35 cellular contexts compared by ENCODE assay signal in the genomic region with DNA sequence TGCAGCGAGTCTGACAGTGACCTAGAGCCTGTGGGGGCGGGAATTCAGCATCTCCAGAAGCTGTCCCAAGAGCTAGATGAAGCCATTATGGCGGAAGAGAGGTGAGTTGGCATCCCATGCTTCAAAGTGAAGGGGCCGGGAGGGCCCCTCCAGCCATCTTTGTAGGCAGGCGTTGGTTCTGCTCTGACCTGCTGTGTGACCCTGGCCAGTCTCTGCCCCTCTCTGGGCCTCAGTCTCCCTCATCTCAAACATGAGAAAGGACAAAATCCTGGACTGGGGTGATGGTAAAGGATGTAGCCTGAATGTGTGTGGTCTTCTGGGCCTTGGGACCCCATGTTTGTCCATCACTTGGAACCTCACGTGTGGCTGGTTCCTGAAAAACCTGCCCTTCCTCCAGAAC. TPM values are rescaled to one million over a fixed set of nuclear protein-coding genes. Genes with fewer than 3 reads are reported as not detected.
"Had no signal": no experiment of that assay in that cellular context is flagged by ENCODE, and none has a peak within 500 bp of the region (broad histone marks: within the 10 kb centered on the region; RNA-seq: fewer than 3 reads in every experiment).

No MANE protein-coding gene starts in this region.

- H3K27ac ChIP-seq: dorsolateral prefrontal cortex, epithelial cell of prostate, gastrocnemius medialis, heart left ventricle, hepatocyte, ovary, psoas muscle, skin epidermis, suprapubic skin, transverse colon, upper lobe of right lung, uterus had no signal

- H3K27me3 Mint-ChIP-seq: naive B cell had no signal

- H3K27me3 ChIP-seq: heart left ventricle, ovary, suprapubic skin, transverse colon, upper lobe of right lung, uterus had no signal

- DNase-seq: dorsolateral prefrontal cortex; effector CD4-positive, alpha-beta T cell; foreskin fibroblast; gastrocnemius medialis; kidney; mesenchymal stem cell; mucosa of descending colon; naive B cell; posterior cingulate gyrus; psoas muscle; right cardiac atrium; stimulated activated CD4-positive, alpha-beta T cell treated with anti-CD3 and anti-CD28 coated beads, Interleukin-15, amount 100 ng/mL, for 24 hours; stimulated activated CD4-positive, alpha-beta T cell treated with anti-CD3 and anti-CD28 coated beads, Interleukin-4, amount 100 ng/mL, for 1 hour; stimulated activated CD8-positive, alpha-beta memory T cell treated with anti-CD3 and anti-CD28 coated beads, Interleukin-4, amount 100 ng/mL, for 48 hours; stimulated activated naive CD4-positive, alpha-beta T cell; stimulated activated naive CD8-positive, alpha-beta T cell treated with anti-CD3 and anti-CD28 coated beads, Interleukin-15, amount 100 ng/mL, for 72 hours; transverse colon; upper lobe of right lung; uterus had no signal

- H3K4me2 ChIP-seq: hepatocyte had no signal

- H3K79me2 ChIP-seq: hepatocyte had no signal

- H3K4me3 ChIP-seq: dorsolateral prefrontal cortex, gastrocnemius medialis, heart left ventricle, hepatocyte, lung, mucosa of descending colon, ovary, psoas muscle, skin epidermis, suprapubic skin, transverse colon, upper lobe of right lung, uterus had no signal

- H3K27ac Mint-ChIP-seq: mesothelial cell of epicardium; naive B cell; natural killer cell treated with Interleukin-12 subunit alpha and Interleukin-12 subunit beta and Interleukin-15 and Interleukin-18, amount 100 ng/mL, for 72 hours had no signal

- H3K4me3 Mint-ChIP-seq: mesothelial cell of epicardium; naive B cell; natural killer cell treated with Interleukin-12 subunit alpha and Interleukin-12 subunit beta and Interleukin-15 and Interleukin-18, amount 100 ng/mL, for 72 hours; stimulated activated naive CD8-positive, alpha-beta T cell treated with anti-CD3 and anti-CD28 coated beads, Interleukin-15, amount 100 ng/mL, for 72 hours had no signal

- H2AFZ ChIP-seq: hepatocyte had no signal

- H3K9me3 ChIP-seq: gastrocnemius medialis, heart left ventricle, mucosa of descending colon, ovary, psoas muscle, suprapubic skin, transverse colon, upper lobe of right lung, uterus had no signal

- ATAC-seq: esophagus mucosa; gastrocnemius medialis; heart left ventricle; left lobe of liver; mucosa of descending colon; natural killer cell treated with Interleukin-12 subunit alpha and Interleukin-12 subunit beta and Interleukin-15 and Interleukin-18, amount 100 ng/mL, for 72 hours; psoas muscle; right cardiac atrium; stimulated activated naive CD8-positive, alpha-beta T cell treated with anti-CD3 and anti-CD28 coated beads, Interleukin-15, amount 100 ng/mL, for 72 hours; upper lobe of right lung had no signal

- FAIRE-seq: colon, kidney had no signal

- H3K4me1 ChIP-seq: psoas muscle, upper lobe of right lung, uterus had no signal

- H3K9me3 Mint-ChIP-seq: mesothelial cell of epicardium; naive B cell; natural killer cell treated with Interleukin-12 subunit alpha and Interleukin-12 subunit beta and Interleukin-15 and Interleukin-18, amount 100 ng/mL, for 72 hours; neural crest cell; stimulated activated naive CD8-positive, alpha-beta T cell treated with anti-CD3 and anti-CD28 coated beads, Interleukin-15, amount 100 ng/mL, for 72 hours had no signal

- H3K36me3 ChIP-seq: gastrocnemius medialis, heart left ventricle, ovary, suprapubic skin, transverse colon, upper lobe of right lung, uterus had no signal

- H3K36me3 Mint-ChIP-seq: naive B cell; natural killer cell treated with Interleukin-12 subunit alpha and Interleukin-12 subunit beta and Interleukin-15 and Interleukin-18, amount 100 ng/mL, for 72 hours had no signal

RNA-seq across cellular contexts. Expression of a gene that starts 14.4 kb away (rescaled TPM):
- total RNA-seq: esophagus mucosa; gastrocnemius medialis; glomerular endothelial cell; heart left ventricle; hepatocyte; kidney; left lobe of liver; liver; lung; mesothelial cell of epicardium; mucosa of descending colon; natural killer cell treated with Interleukin-12 subunit alpha and Interleukin-12 subunit beta and Interleukin-15 and Interleukin-18, amount 100 ng/mL, for 72 hours; neural crest cell; ovary; psoas muscle; renal cortical epithelial cell; right cardiac atrium; suprapubic skin; transverse colon; upper lobe of right lung; uterus had no signal
- polyA plus RNA-seq: heart left ventricle, hepatocyte, liver, lung, ovary, psoas muscle, right cardiac atrium had no signal
